ENCODE assay signal across 20 cellular contexts in the genomic region with DNA sequence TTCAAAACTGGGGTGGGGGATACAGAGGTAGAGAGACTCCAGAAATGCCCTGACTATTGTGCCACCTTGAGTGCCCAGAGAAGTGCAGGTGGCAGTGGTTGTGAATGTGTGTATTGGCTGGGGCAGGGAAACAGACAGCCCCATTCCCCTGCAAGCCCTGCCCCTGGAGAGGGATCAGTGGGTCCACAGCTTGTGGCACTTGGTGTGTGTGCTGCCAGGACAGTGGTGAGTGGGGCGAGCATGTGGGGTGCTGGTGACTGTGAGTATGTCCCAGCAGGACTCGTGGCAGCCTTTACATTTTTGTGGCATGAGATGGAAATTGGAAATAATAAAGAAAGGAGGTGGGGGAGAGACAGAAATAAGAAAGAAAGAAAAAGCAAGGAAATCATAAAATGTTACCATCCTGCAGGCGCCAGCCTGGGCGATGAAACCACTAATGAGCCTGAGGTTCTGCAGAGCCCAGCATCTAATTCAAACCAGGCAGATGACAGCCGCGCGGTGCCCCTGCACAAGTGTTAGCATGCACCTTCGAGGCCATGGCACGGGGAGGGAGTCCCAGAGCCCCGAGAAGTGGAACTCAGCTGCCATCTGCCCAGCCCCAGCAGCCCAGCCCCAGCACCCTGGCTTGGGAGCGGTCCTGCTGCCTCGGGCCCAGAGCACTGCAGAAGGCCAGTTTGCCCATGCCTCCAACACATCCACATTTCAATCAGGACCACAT.
"Had no signal": no experiment of that assay in that cellular context is flagged by ENCODE, and none has a peak within 500 bp of the region (broad histone marks: within the 10 kb centered on the region; RNA-seq: fewer than 3 reads in every experiment).

No MANE protein-coding gene starts in this region.

- H3K9ac ChIP-seq: neural progenitor cell had no signal

- H3K36me3 ChIP-seq: esophagus muscularis mucosa, gastroesophageal sphincter, left ventricle myocardium inferior, neural progenitor cell, ovary, tibial artery, upper lobe of right lung, vagina had no signal

- H3K9me3 ChIP-seq: esophagus muscularis mucosa, gastroesophageal sphincter, left ventricle myocardium inferior, ovary, tibial artery, upper lobe of right lung, vagina had no signal

- H3K4me3 ChIP-seq: esophagus muscularis mucosa, gastroesophageal sphincter, left ventricle myocardium inferior, lung, neural progenitor cell, ovary, smooth muscle cell, tibial artery, upper lobe of right lung, vagina had no signal

- H3K4me2 ChIP-seq: neural progenitor cell, smooth muscle cell had no signal

- H3K4me1 ChIP-seq: esophagus muscularis mucosa, gastroesophageal sphincter, left ventricle myocardium inferior, neural progenitor cell, tibial artery, upper lobe of right lung, vagina had no signal

- H3K27me3 ChIP-seq: ovary, vagina had no signal

- DNase-seq: effector memory CD8-positive, alpha-beta T cell; foreskin fibroblast; glutamatergic neuron; left ventricle myocardium inferior; mesenchymal stem cell; midbrain; nucleus accumbens; ovary; right cardiac atrium; stimulated activated CD4-positive, alpha-beta T cell treated with anti-CD3 and anti-CD28 coated beads, Interleukin-2, amount 100 ng/mL, for 48 hours; tibial artery; upper lobe of right lung had no signal

- H2AFZ ChIP-seq: neural progenitor cell had no signal

- H3K27ac ChIP-seq: epithelial cell of prostate, esophagus muscularis mucosa, gastroesophageal sphincter, left ventricle myocardium inferior, neural progenitor cell, ovary, tibial artery, upper lobe of right lung, vagina had no signal

- ATAC-seq: effector memory CD8-positive, alpha-beta T cell; gastroesophageal sphincter; natural killer cell treated with Interleukin-12 subunit alpha and Interleukin-12 subunit beta and Interleukin-15 and Interleukin-18, amount 100 ng/mL, for 72 hours; right cardiac atrium; upper lobe of right lung had no signal
